In the genomic region with DNA sequence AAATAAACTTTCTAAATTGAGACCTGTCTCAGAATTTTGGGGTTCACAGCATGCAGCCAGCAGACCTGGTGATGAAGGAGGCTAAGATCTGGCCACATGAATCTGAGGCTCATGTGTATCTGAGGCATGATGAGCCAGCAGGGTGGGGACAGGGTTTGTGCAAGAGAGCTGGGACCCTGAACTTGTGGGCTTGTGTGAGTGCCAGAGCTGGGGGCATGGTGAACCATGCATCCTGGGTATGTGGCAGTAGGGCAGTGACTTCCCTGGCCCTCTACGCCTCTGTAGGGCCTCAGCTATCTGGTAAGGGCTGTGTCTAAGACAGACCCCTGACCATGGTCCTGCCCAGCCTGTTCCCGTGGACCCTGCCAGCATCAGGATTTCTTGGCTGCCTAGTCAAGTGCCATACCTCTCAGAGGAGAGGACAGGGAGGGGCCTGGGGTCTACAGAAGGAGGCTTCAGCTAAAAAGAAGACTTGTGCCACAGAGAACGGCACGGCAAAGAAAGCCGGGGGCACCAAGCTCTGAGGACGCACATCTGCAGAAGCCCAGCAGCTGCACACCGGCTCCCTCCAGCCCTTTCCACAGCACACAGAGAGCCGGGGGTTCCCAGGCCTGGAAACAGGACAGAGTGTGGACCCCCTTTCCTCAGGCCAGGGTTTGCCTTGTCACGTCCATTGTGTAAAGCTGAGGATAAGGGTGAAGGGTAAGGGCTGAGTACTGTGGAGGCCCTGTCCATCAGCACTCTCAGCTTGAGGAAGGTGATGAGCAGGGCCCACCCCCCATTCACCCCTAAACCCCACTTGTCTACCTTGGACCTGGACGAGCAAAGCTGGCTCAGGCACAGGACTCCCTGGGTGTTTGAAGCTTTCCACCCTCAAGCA, we compare ENCODE assay signal across 15 cellular contexts.
"Had no signal": no experiment of that assay in that cellular context is flagged by ENCODE, and none has a peak within 500 bp of the region (broad histone marks: within the 10 kb centered on the region; RNA-seq: fewer than 3 reads in every experiment).

No MANE protein-coding gene starts in this region.

- H3K27ac Mint-ChIP-seq: activated CD4-positive, alpha-beta memory T cell treated with anti-CD3 and anti-CD28 coated beads for 36 hours; activated naive CD8-positive, alpha-beta T cell treated with anti-CD3 and anti-CD28 coated beads, Interleukin-2, amount 50 U/mL, for 24 hours; stimulated activated naive CD8-positive, alpha-beta T cell treated with anti-CD3 and anti-CD28 coated beads, Interleukin-15, Interleukin-2, amounts not matched to agents 100 ng/mL and 50 ng/mL, for 24 hours had no signal

- H3K4me1 ChIP-seq: colonic mucosa had no signal

- H3K27ac ChIP-seq: ascending aorta, cardiac muscle cell, colonic mucosa, gastrocnemius medialis, heart right ventricle, VCaP had no signal

- H3K4me3 ChIP-seq: ascending aorta, cardiac muscle cell, colonic mucosa, gastrocnemius medialis, heart right ventricle had no signal

- H3K4me3 Mint-ChIP-seq: activated CD4-positive, alpha-beta memory T cell treated with anti-CD3 and anti-CD28 coated beads for 36 hours; activated naive CD8-positive, alpha-beta T cell treated with anti-CD3 and anti-CD28 coated beads, Interleukin-2, amount 50 U/mL, for 24 hours; activated T-cell treated with anti-CD3 and anti-CD28 coated beads, Interleukin-2, amount 50 U/mL, for 4 hours; stimulated activated naive CD8-positive, alpha-beta T cell treated with anti-CD3 and anti-CD28 coated beads, Interleukin-15, Interleukin-2, amounts not matched to agents 100 ng/mL and 50 ng/mL, for 24 hours had no signal

- H3K9me3 Mint-ChIP-seq: activated CD4-positive, alpha-beta memory T cell treated with anti-CD3 and anti-CD28 coated beads for 36 hours; activated naive CD8-positive, alpha-beta T cell treated with anti-CD3 and anti-CD28 coated beads, Interleukin-2, amount 50 U/mL, for 24 hours; activated T-cell treated with anti-CD3 and anti-CD28 coated beads, Interleukin-2, amount 50 U/mL, for 4 hours; stimulated activated naive CD8-positive, alpha-beta T cell treated with anti-CD3 and anti-CD28 coated beads, Interleukin-15, Interleukin-2, amounts not matched to agents 100 ng/mL and 50 ng/mL, for 24 hours had no signal

- H3K36me3 ChIP-seq: ascending aorta, cardiac muscle cell, colonic mucosa, gastrocnemius medialis, heart right ventricle had no signal

- H3K36me3 Mint-ChIP-seq: activated CD4-positive, alpha-beta memory T cell treated with anti-CD3 and anti-CD28 coated beads for 36 hours had no signal

- H3K9me3 ChIP-seq: ascending aorta, colonic mucosa, gastrocnemius medialis had no signal

- ATAC-seq: activated naive CD8-positive, alpha-beta T cell treated with anti-CD3 and anti-CD28 coated beads, Interleukin-2, amount 50 U/mL, for 24 hours; gastrocnemius medialis had no signal

- DNase-seq: activated gamma-delta T cell; activated naive CD8-positive, alpha-beta T cell treated with anti-CD3 and anti-CD28 coated beads, Interleukin-2, amount 50 U/mL, for 24 hours; activated T-cell treated with anti-CD3 and anti-CD28 coated beads, Interleukin-2, amount 50 U/mL, for 4 hours; colonic mucosa; effector CD8-positive, alpha-beta T cell; gastrocnemius medialis; heart right ventricle; left ventricle myocardium superior; midbrain; stimulated activated CD4-positive, alpha-beta T cell treated with anti-CD3 and anti-CD28 coated beads, Interleukin-4, amount 100 ng/mL, for 24 hours had no signal
